Comparison of ENCODE assay signal across 18 cellular contexts in genomic region chr20:15278041-15278440, GRCh38.
"Had no signal": no experiment of that assay in that cellular context is flagged by ENCODE, and none has a peak within 500 bp of the region (broad histone marks: within the 10 kb centered on the region; RNA-seq: fewer than 3 reads in every experiment).

No MANE protein-coding gene starts in this region.

- H3K27ac ChIP-seq: coronary artery, hepatocyte, neutrophil, psoas muscle, sigmoid colon, skin epidermis, stomach, thoracic aorta, transverse colon had no signal

- H3K4me3 ChIP-seq: coronary artery, hepatocyte, mucosa of descending colon, psoas muscle, sigmoid colon, skin epidermis, stomach, thoracic aorta, transverse colon had no signal

- H3K36me3 ChIP-seq: neutrophil, sigmoid colon, stomach, thoracic aorta, transverse colon had no signal

- H3K27me3 ChIP-seq: hepatocyte, neutrophil, sigmoid colon, stomach, transverse colon had no signal

- DNase-seq: effector memory CD8-positive, alpha-beta T cell; erythroblast; foreskin melanocyte; head of caudate nucleus; mucosa of descending colon; naive thymus-derived CD8-positive, alpha-beta T cell; psoas muscle; sigmoid colon; stimulated activated CD4-positive, alpha-beta T cell treated with anti-CD3 and anti-CD28 coated beads, Interleukin-2, amount 100 ng/mL, for 24 hours; stimulated activated naive CD4-positive, alpha-beta T cell; stomach; substantia nigra; transverse colon had no signal

- H3K79me2 ChIP-seq: hepatocyte had no signal

- ATAC-seq: effector memory CD8-positive, alpha-beta T cell; mucosa of descending colon; naive thymus-derived CD8-positive, alpha-beta T cell; psoas muscle had no signal

- H3K4me1 ChIP-seq: psoas muscle, sigmoid colon, stomach, transverse colon had no signal

- H2AFZ ChIP-seq: hepatocyte had no signal

- H3K4me2 ChIP-seq: hepatocyte had no signal

- H3K9me3 ChIP-seq: neutrophil, psoas muscle, thoracic aorta, transverse colon had no signal
